21 cellular contexts compared by ENCODE assay signal in the genomic region with DNA sequence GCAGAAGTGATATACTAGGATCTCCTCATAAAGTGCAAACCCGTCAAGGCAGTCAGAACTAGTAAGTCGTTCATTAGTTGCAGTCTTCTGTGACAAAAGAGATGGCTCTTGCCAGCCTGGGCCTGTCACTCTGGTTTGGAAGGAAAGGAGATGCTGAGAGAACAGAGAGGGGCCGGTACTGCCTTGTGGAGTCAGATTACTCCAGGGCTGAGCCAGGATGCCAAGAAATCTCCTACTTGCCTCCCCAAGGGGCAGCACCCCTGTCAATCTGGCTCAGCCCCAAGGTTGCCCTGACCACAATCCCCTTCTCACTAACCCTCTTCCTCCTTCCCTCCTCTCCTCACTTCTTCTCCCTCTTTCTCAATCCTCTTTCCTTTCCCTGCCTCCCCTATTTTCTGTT.
DNase-seq lines count a peak whose midpoint lies in the region; ATAC-seq and TF ChIP-seq lines count a peak whose summit lies in the region.
"Had no signal": no experiment of that assay in that cellular context is flagged by ENCODE, and none has a peak within 500 bp of the region (broad histone marks: within the 10 kb centered on the region; RNA-seq: fewer than 3 reads in every experiment).

No MANE protein-coding gene starts in this region.

- H4K8ac ChIP-seq in H9 (replicated peaks; ENCODE audit: insufficient read length, low read depth, low read length) (no peak overlapping the region), trophoblast cell (ENCODE audit: low read depth, low read length) (no peak overlapping the region)

- no peaks in the 10 kb centered on the region for H3K4me1 ChIP-seq in H9 (ENCODE audit: insufficient read depth, low read length)
- no peaks in the 10 kb centered on the region for H3K4me1 ChIP-seq in esophagus (ENCODE audit: control insufficient read depth in 2 of 2, insufficient read depth in 2 of 2, low read length in 1 of 2)
- H3K4me1 ChIP-seq in trophoblast cell (ENCODE audit: control insufficient read depth in 1 of 2, insufficient read depth in 2 of 2, low read length in 2 of 2), result peaks cover 0 to 6% of the 10 kb centered on the region in 2 experiments

- ATAC-seq in HG02588 (IDR thresholded peaks at IDR 0.05; ENCODE audit: unreplicated experiment), result no peak
- ATAC-seq: activated CD4-positive, alpha-beta T cell treated with anti-CD3 and anti-CD28 coated beads for 36 hours; right cardiac atrium had no signal

- H4K91ac ChIP-seq in H9 (ENCODE audit: insufficient read length, low read depth, low read length) (no peak overlapping the region), trophoblast cell (ENCODE audit: low read depth, low read length) (peak overlapping the region; percentile 22)

- H3K79me1 ChIP-seq in H9 (ENCODE audit: insufficient read depth, low read depth, low read length, poor library complexity, severe bottlenecking) (no peaks in the 10 kb centered on the region), trophoblast cell (ENCODE audit: low read length) (peaks cover 4% of the 10 kb centered on the region)

- no peak overlapping the region for H3K4ac ChIP-seq in H9 (ENCODE audit: low read depth, low read length)
- H3K4ac ChIP-seq in trophoblast cell (ENCODE audit: low read depth, low read length), result no peak overlapping the region

- H3K4me3 ChIP-seq in esophagus (ENCODE audit: low read depth in 1 of 2, low read length in 2 of 2), result no peak overlapping the region
- H3K4me3 ChIP-seq in trophoblast cell (ENCODE audit: low read depth, low read length), result peak overlapping the region; percentile 7
- H3K4me3 ChIP-seq: dorsolateral prefrontal cortex, hepatocyte, ovary had no signal

- H3K23ac ChIP-seq in H9 (ENCODE audit: insufficient read length, low read depth, low read length), result no peak overlapping the region
- no peak overlapping the region for H3K23ac ChIP-seq in trophoblast cell (ENCODE audit: low read length)

- no peaks in the 10 kb centered on the region; a peak in 1 of 5 replicates for H3K9me3 Mint-ChIP-seq in H9

- H3K27ac Mint-ChIP-seq in H9, result peak overlapping the region in 2 of 3 experiments; percentile 4 to 62; a peak in 3 of 7 replicates
- H3K27ac Mint-ChIP-seq: activated CD4-positive, alpha-beta T cell treated with anti-CD3 and anti-CD28 coated beads for 36 hours had no signal

- no peaks in the 10 kb centered on the region for H3K79me2 ChIP-seq in H9 (ENCODE audit: insufficient read depth, low read length)
- H3K79me2 ChIP-seq in trophoblast cell (ENCODE audit: control insufficient read depth, insufficient read depth, low read length, poor library complexity), result peaks cover 1% of the 10 kb centered on the region
- H3K79me2 ChIP-seq: hepatocyte had no signal

- no peak overlapping the region for H3T11ph ChIP-seq in H9 (ENCODE audit: low read length)

- H3K27me3 Mint-ChIP-seq in H9 (ENCODE audit: low read depth), result peaks cover 1% of the 10 kb centered on the region; the same call in 1 of the 2 replicates
- H3K27me3 Mint-ChIP-seq: activated CD4-positive, alpha-beta T cell treated with anti-CD3 and anti-CD28 coated beads for 36 hours had no signal

- no peaks in the 10 kb centered on the region for H3K23me2 ChIP-seq in H9 (ENCODE audit: insufficient read length, low read depth, low read length, poor library complexity, severe bottlenecking)

- H2BK20ac ChIP-seq in H9 (ENCODE audit: low read depth, low read length, poor library complexity, severe bottlenecking), result no peak overlapping the region

- no peak overlapping the region for H4K12ac ChIP-seq in trophoblast cell (ENCODE audit: low read depth, low read length)

- H3K9me3 ChIP-seq in H9 (ENCODE audit: control insufficient read depth, low read depth, low read length), result no peaks in the 10 kb centered on the region
- H3K9me3 ChIP-seq in esophagus (ENCODE audit: control insufficient read depth in 2 of 2, insufficient read depth in 1 of 2, low read depth in 1 of 2, low read length in 1 of 2), result no peaks in the 10 kb centered on the region
- H3K9me3 ChIP-seq in trophoblast cell (ENCODE audit: insufficient read depth, low read depth, low read length), result no peaks in the 10 kb centered on the region
- H3K9me3 ChIP-seq: ovary had no signal

- DNase-seq in H9 (peak; percentile 54), NCI-H2171 (lab: John Stamatoyannopoulos, UW) (peak; percentile 59), trophoblast cell (no peak), LoVo (ENCODE audit: low spot score) (no peak), NCI-H748 treated with DMSO at 0.1 percent for 48 hours (lab: John Stamatoyannopoulos, UW) (no peak)
- no peak for DNase-seq in activated naive CD4-positive, alpha-beta T cell treated with anti-CD3 and anti-CD28 coated beads, Interleukin-2, amount 50 U/mL, for 16 hours
- DNase-seq: activated CD4-positive, alpha-beta T cell treated with anti-CD3 and anti-CD28 coated beads for 36 hours; activated effector memory CD4-positive, alpha-beta T cell treated with Interleukin-2 at 50 U/mL for 16 hours; COR-L47; dorsolateral prefrontal cortex; foreskin fibroblast; KG1; NCI-H2029 treated with DMSO at 0.1 percent for 48 hours; NCI-H524 treated with DMSO at 0.1 percent for 48 hours; ovary; right cardiac atrium; RPMI8226; substantia nigra had no signal

- no peaks in the 10 kb centered on the region for H3K27me3 ChIP-seq in H9 (ENCODE audit: insufficient read depth, low read length)
- H3K27me3 ChIP-seq in esophagus (ENCODE audit: control insufficient read depth in 1 of 2, insufficient read depth in 2 of 2, low read length in 2 of 2), result no peaks in the 10 kb centered on the region
- no peaks in the 10 kb centered on the region for H3K27me3 ChIP-seq in trophoblast cell (ENCODE audit: insufficient read depth, low read length)
- H3K27me3 ChIP-seq: dorsolateral prefrontal cortex, hepatocyte, ovary had no signal

- H2AFZ ChIP-seq in H9 (ENCODE audit: low read length) (no peak overlapping the region), trophoblast cell (ENCODE audit: insufficient read depth, low read length, poor library complexity) (no peak overlapping the region)
- H2AFZ ChIP-seq: hepatocyte had no signal

- no peak overlapping the region for H3K14ac ChIP-seq in H9 (ENCODE audit: insufficient read depth, low read length)
- no peak overlapping the region for H3K14ac ChIP-seq in trophoblast cell (ENCODE audit: low read length)

- no peaks in the 10 kb centered on the region for H4K20me1 ChIP-seq in H9 (ENCODE audit: control insufficient read depth, insufficient read depth, insufficient read length)

- H3K4me2 ChIP-seq in H9 (ENCODE audit: insufficient read depth, insufficient read length, low read length) (no peak overlapping the region), trophoblast cell (ENCODE audit: low read length) (no peak overlapping the region)
- H3K4me2 ChIP-seq: hepatocyte had no signal

- H3K9ac ChIP-seq in H9 (ENCODE audit: extremely low read depth, insufficient read length, low read length), result no peak overlapping the region
- no peak overlapping the region for H3K9ac ChIP-seq in trophoblast cell (ENCODE audit: low read length)

- no peak overlapping the region for H4K5ac ChIP-seq in H9 (ENCODE audit: insufficient read length, low read depth, low read length)

- peaks cover 10 to 11% of the 10 kb centered on the region in 2 experiments for H3K4me1 Mint-ChIP-seq in H9
- H3K4me1 Mint-ChIP-seq: activated CD4-positive, alpha-beta T cell treated with anti-CD3 and anti-CD28 coated beads for 36 hours had no signal

- peaks cover 2 to 9% (median 3%) of the 10 kb centered on the region in 3 experiments; a peak in 3 of 7 replicates for H3K36me3 Mint-ChIP-seq in H9 (ENCODE audit: insufficient read depth in 1 of 3, low read depth in 3 of 3)

- no peak overlapping the region for H2AK5ac ChIP-seq in H9 (ENCODE audit: insufficient read length, low read length)
- H2AK5ac ChIP-seq in trophoblast cell (ENCODE audit: low read length), result no peak overlapping the region

- H3K18ac ChIP-seq in H9 (ENCODE audit: insufficient read length, low read depth, low read length), result no peak overlapping the region
- H3K18ac ChIP-seq in trophoblast cell (ENCODE audit: low read length), result peak overlapping the region; percentile 27

- WGBS in H9 (ENCODE audit: extremely low coverage, insufficient read length, low lambda C conversion rate), result no CpG with 5 or more reads among the region's 3 CpGs
- WGBS in esophagus, 2 donors, result 39 to 50% methylated on average over 3 of the region's 3 CpGs
- no CpG with 5 or more reads among the region's 3 CpGs for WGBS in trophoblast cell (ENCODE audit: extremely low coverage, insufficient coverage, insufficient read length)

- H2BK12ac ChIP-seq in H9 (ENCODE audit: insufficient read length, low read depth, low read length) (no peak overlapping the region), trophoblast cell (ENCODE audit: low read length) (peak overlapping the region; percentile 52)

- no peak for TF ChIP-seq CTCF in H9 (conservative IDR thresholded peaks at IDR 0.05)

- H3K56ac ChIP-seq in H9 (ENCODE audit: insufficient read length, low read depth, low read length), result no peak overlapping the region

- H2BK120ac ChIP-seq in H9 (ENCODE audit: low read depth, low read length, poor library complexity, severe bottlenecking) (no peak overlapping the region), trophoblast cell (ENCODE audit: insufficient read depth, low read length, poor library complexity) (no peak overlapping the region)

- no peak overlapping the region for H3K4me3 Mint-ChIP-seq in H9
- H3K4me3 Mint-ChIP-seq: activated CD4-positive, alpha-beta T cell treated with anti-CD3 and anti-CD28 coated beads for 36 hours had no signal

- no peak overlapping the region for H3K27ac ChIP-seq in H9 (ENCODE audit: insufficient read length, low read depth, low read length)
- H3K27ac ChIP-seq in esophagus (ENCODE audit: low read depth in 2 of 2, low read length in 1 of 2), result peak overlapping the region; percentile 37 to 84
- no peak overlapping the region for H3K27ac ChIP-seq in trophoblast cell (ENCODE audit: low read depth, low read length)
- H3K27ac ChIP-seq: hepatocyte, ovary had no signal

- no peaks in the 10 kb centered on the region for H3K36me3 ChIP-seq in esophagus (ENCODE audit: control insufficient read depth in 2 of 2, insufficient read depth in 2 of 2, low read length in 1 of 2)
- H3K36me3 ChIP-seq in trophoblast cell (ENCODE audit: control insufficient read depth in 1 of 2, insufficient read depth in 2 of 2, low read length in 2 of 2), result no peaks in the 10 kb centered on the region
- H3K36me3 ChIP-seq: ovary had no signal

- H2BK5ac ChIP-seq in H9 (ENCODE audit: insufficient read length, low read length) (no peak overlapping the region), trophoblast cell (ENCODE audit: low read depth, low read length, poor library complexity) (no peak overlapping the region)

- no peak overlapping the region for H2BK15ac ChIP-seq in H9 (ENCODE audit: low read depth, low read length)

Comparison
In these comparisons a context has a peak if more than half of its experiments do, and no peak if none do; other contexts are left out.
1. DNase-seq: peak in H9 (single experiment) and NCI-H2171 (single experiment); none in trophoblast cell (0 of 2), activated naive CD4-positive, alpha-beta T cell treated with anti-CD3 and anti-CD28 coated beads, Interleukin-2, amount 50 U/mL, for 16 hours (single experiment), LoVo (single experiment) and NCI-H748 treated with DMSO at 0.1 percent for 48 hours (single experiment).
2. H3K27ac ChIP-seq: peak in esophagus (2 of 2); none in H9 (single experiment) and trophoblast cell (single experiment).